In genomic region chr2:199462167-199462976, GRCh38 we compare ENCODE assay signal across 9 cellular contexts. TPM values are rescaled to one million over a fixed set of nuclear protein-coding genes. Genes with fewer than 3 reads are reported as not detected.
A peak's percentile ranks its signal among the peaks of the same experiment; 100 is the strongest.
DNase-seq lines count a peak whose midpoint lies in the region; TF ChIP-seq lines count a peak whose summit lies in the region.
"Had no signal": no experiment of that assay in that cellular context is flagged by ENCODE, and none has a peak within 500 bp of the region (broad histone marks: within the 10 kb centered on the region; RNA-seq: fewer than 3 reads in every experiment).

No MANE protein-coding gene starts in this region.

- peak overlapping the region; percentile 75 for H3K4me3 Mint-ChIP-seq in neural crest cell

- H4K20me1 ChIP-seq in BLaER1: peaks cover 84% of the 10 kb centered on the region

- H3K36me3 ChIP-seq in BLaER1: no peaks in the 10 kb centered on the region
- no peaks in the 10 kb centered on the region for H3K36me3 ChIP-seq in MG63

- H3K9ac ChIP-seq in BLaER1: no peak overlapping the region

- H3K9me3 Mint-ChIP-seq in neural crest cell: no peaks in the 10 kb centered on the region

- H3K9me3 ChIP-seq in BLaER1: peaks cover 12% of the 10 kb centered on the region; the same call in 1 of the 2 replicates
- no peaks in the 10 kb centered on the region for H3K9me3 ChIP-seq in MG63

- no peak overlapping the region for H3K27ac ChIP-seq in BLaER1
- H3K27ac ChIP-seq in dorsolateral prefrontal cortex: peak overlapping the region in 58 of 59 donors; percentile 23 to 96 (median 84)

- intact Hi-C loops in dorsolateral prefrontal cortex (cut with DNase I): loop anchor here (5.0 to 10.0 kb wide), 7 partner anchors 198 to 1145 kb away; partner anchors contain the start of gene FTCDNL1 (in 2 of the 2)

- peaks cover 21% of the 10 kb centered on the region; the same call in 1 of the 2 replicates for H3K4me1 ChIP-seq in BLaER1

- no peaks in the 10 kb centered on the region for H3K36me3 Mint-ChIP-seq in neural crest cell (ENCODE audit: low read depth)

- peak overlapping the region; percentile 72 for H3K4me2 ChIP-seq in BLaER1

- H3K27me3 Mint-ChIP-seq in neural crest cell (ENCODE audit: low read depth): peaks cover 88% of the 10 kb centered on the region

- H3K4me1 Mint-ChIP-seq in neural crest cell: peaks cover 18% of the 10 kb centered on the region

- H3K4me3 ChIP-seq in BLaER1: no peak overlapping the region; the same call in 1 of the 2 replicates
- H3K4me3 ChIP-seq in MG63: peak overlapping the region; percentile 90
- peak overlapping the region; percentile 47 to 99 (median 85) for H3K4me3 ChIP-seq in dorsolateral prefrontal cortex

- DNase-seq in MG63: peak; percentile 49
- DNase-seq in dorsolateral prefrontal cortex: no peak
- peak; percentile 23 for DNase-seq in neural crest cell (ENCODE audit: low read depth, low spot score)
- no peak for DNase-seq in stimulated activated CD4-positive, alpha-beta T cell treated with anti-CD3 and anti-CD28 coated beads, Interleukin-4, amount 100 ng/mL, for 4 hours
- DNase-seq in iPS-NIHi7 (ENCODE audit: extremely low spot score): no peak
- no peak for DNase-seq in activated effector memory CD4-positive, alpha-beta T cell treated with Interleukin-2 at 50 U/mL for 16 hours
- DNase-seq in DMS 273 treated with DMSO at 0.1 percent for 48 hours (lab: John Stamatoyannopoulos, UW): no peak
- DNase-seq: activated CD8-positive, alpha-beta memory T cell treated with anti-CD3 and anti-CD28 coated beads for 24 hours had no signal

- H3K27me3 ChIP-seq in BLaER1: peaks cover 99% of the 10 kb centered on the region
- H3K27me3 ChIP-seq in MG63: no peaks in the 10 kb centered on the region
- H3K27me3 ChIP-seq in dorsolateral prefrontal cortex: peaks cover 0 to 76% (median 54%) of the 10 kb centered on the region in 45 donors

- H3K27ac Mint-ChIP-seq in neural crest cell (ENCODE audit: unreplicated experiment): no peak overlapping the region

- TF ChIP-seq CTCF in dorsolateral prefrontal cortex (IDR thresholded peaks at IDR 0.05 in 54 of 56, conservative IDR thresholded peaks at IDR 0.05 in 2 of 56; ENCODE audit: low read depth in 1 of 56, partially characterized antibody in 56 of 56): no peak
- no peak for TF ChIP-seq CTCF in neural crest cell (conservative IDR thresholded peaks at IDR 0.05)

RNA-seq across cellular contexts. Expression of gene SATB2, which starts 4.6 kb away (rescaled TPM):
- total RNA-seq in MG63 (2014; rRNA removed; shearing (Covaris generic); ENCODE audit: low replicate concordance): 3.4 and 5.1 TPM in 2 replicates
- total RNA-seq in dorsolateral prefrontal cortex: 100 to 1,000 TPM in 117 of 120 experiments, 10 to 100 TPM in 3; 77.2 to 202 (median 149) TPM
- 9.2 and 10.1 TPM in 2 replicates for total RNA-seq in neural crest cell

Comparison
In these comparisons a context has a peak if more than half of its experiments do, and no peak if none do; other contexts are left out.
1. DNase-seq: peak in MG63 (single experiment) and neural crest cell (single experiment); none in dorsolateral prefrontal cortex (0 of 10), stimulated activated CD4-positive, alpha-beta T cell treated with anti-CD3 and anti-CD28 coated beads, Interleukin-4, amount 100 ng/mL, for 4 hours (0 of 2), iPS-NIHi7 (single experiment), activated effector memory CD4-positive, alpha-beta T cell treated with Interleukin-2 at 50 U/mL for 16 hours (single experiment) and DMS 273 treated with DMSO at 0.1 percent for 48 hours (single experiment).